ENCODE assay signal across 18 cellular contexts in genomic region chr16:74909665-74910064, GRCh38.
DNase-seq lines count a peak whose midpoint lies in the region; ATAC-seq and TF ChIP-seq lines count a peak whose summit lies in the region.
"Had no signal": no experiment of that assay in that cellular context is flagged by ENCODE, and none has a peak within 500 bp of the region (broad histone marks: within the 10 kb centered on the region; RNA-seq: fewer than 3 reads in every experiment).

No MANE protein-coding gene starts in this region.

- intact Hi-C loops in tibial artery (cut with DNase I; ENCODE audit: low total_unique reads) = no loop called here

- no peak overlapping the region for H3K27ac ChIP-seq in tibial artery
- H3K27ac ChIP-seq: BLaER1 treated with 17β-estradiol and CSF1 and Interleukin-3, amounts not matched to agents 10 nM and 100 nM; KMS-11; SK-N-MC had no signal

- H3K4me3 ChIP-seq in tibial artery = no peak overlapping the region
- H3K4me3 ChIP-seq: BLaER1 treated with 17β-estradiol and CSF1 and Interleukin-3, amounts not matched to agents 10 nM and 100 nM; SK-N-MC had no signal

- no peaks in the 10 kb centered on the region for H3K27me3 ChIP-seq in tibial artery
- H3K27me3 ChIP-seq: BLaER1 treated with 17β-estradiol and CSF1 and Interleukin-3, amounts not matched to agents 10 nM and 100 nM had no signal

- H3K4me1 ChIP-seq in tibial artery = no peaks in the 10 kb centered on the region
- H3K4me1 ChIP-seq: BLaER1 treated with 17β-estradiol and CSF1 and Interleukin-3, amounts not matched to agents 10 nM and 100 nM had no signal

- no peak for TF ChIP-seq CTCF in tibial artery (IDR thresholded peaks at IDR 0.05)

- H3K36me3 ChIP-seq in tibial artery = peaks cover 74 to 83% (median 81%) of the 10 kb centered on the region in 3 donors

- peaks cover 0 to 11% (median 0%) of the 10 kb centered on the region in 3 donors for H3K9me3 ChIP-seq in tibial artery

- peak; percentile 8 for DNase-seq in Ammon's horn (ENCODE audit: low spot score)
- DNase-seq in G401 (ENCODE audit: low spot score) = peak; percentile 5
- peak; percentile 5 for DNase-seq in amniotic epithelial cell (ENCODE audit: low read depth)
- peak; percentile 10 for DNase-seq in kidney tubule cell (ENCODE audit: low spot score)
- no peak for DNase-seq in tibial artery
- no peak for DNase-seq in CD1c-positive myeloid dendritic cell (ENCODE audit: extremely low spot score)
- DNase-seq: DMS79 treated with DMSO at 0.1 percent for 48 hours, H7, NCI-H1092 treated with DMSO at 0.1 percent for 48 hours, NCI-H2081, NCI-H510A, NCI-H748 treated with DMSO at 0.1 percent for 48 hours, SHP77 had no signal

- ATAC-seq in GM21737 (IDR thresholded peaks at IDR 0.05; ENCODE audit: unreplicated experiment) (no peak), GM19324 (IDR thresholded peaks at IDR 0.05; ENCODE audit: low FRiP score, unreplicated experiment) (no peak)

- in situ Hi-C loops in G401 (cut with HindIII; ENCODE audit: low sequenced_read_pairs) = no loop called here

Comparison
In these comparisons a context has a peak if more than half of its experiments do, and no peak if none do; other contexts are left out.
1. DNase-seq: peak in Ammon's horn (single experiment), G401 (single experiment), amniotic epithelial cell (single experiment) and kidney tubule cell (single experiment); none in tibial artery (0 of 2) and CD1c-positive myeloid dendritic cell (single experiment).